In the genomic region with DNA sequence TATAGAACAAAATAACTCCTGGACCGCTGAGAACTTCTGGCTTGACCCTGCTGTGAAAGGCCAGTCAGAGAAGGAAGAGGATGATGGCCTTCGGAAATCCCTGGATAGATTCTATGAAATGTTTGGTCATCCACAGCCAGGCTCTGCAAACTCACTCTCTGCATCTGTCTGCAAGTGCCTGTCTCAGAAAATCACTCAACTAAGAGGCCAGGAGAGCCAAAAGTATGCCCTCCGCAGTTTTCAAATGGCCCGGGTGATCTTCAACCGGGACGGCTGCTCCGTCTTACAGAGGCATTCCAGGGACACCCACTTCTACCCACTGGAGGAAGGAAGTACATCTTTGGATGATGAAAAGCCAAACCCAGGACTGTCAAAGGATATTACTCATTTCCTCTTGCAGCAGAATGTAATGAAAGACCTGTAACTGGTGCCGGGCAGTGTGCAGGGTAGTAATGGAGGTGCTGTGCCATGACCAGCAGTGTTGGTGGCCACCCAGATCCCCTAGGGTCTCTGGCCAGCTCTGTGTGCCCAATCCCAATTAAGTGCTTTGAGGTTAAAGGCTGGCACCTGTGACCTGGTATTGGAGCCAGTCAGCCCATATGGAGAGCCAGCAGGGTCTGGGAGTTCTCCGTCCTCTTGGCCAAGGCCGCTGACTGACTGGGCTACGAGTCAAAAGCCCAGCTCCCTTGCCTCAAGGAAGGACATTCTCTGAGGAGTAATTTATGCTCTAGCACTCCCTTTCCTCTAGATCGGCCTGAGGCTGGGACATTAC, we compare ENCODE assay signal across 12 cellular contexts. TPM values are rescaled to one million over a fixed set of nuclear protein-coding genes. Genes with fewer than 3 reads are reported as not detected.
DNase-seq lines count a peak whose midpoint lies in the region; ATAC-seq, FAIRE-seq and TF ChIP-seq lines count a peak whose summit lies in the region.
"Had no signal": no experiment of that assay in that cellular context is flagged by ENCODE, and none has a peak within 500 bp of the region (broad histone marks: within the 10 kb centered on the region; RNA-seq: fewer than 3 reads in every experiment).

No MANE protein-coding gene starts in this region.

- H3K4me1 Mint-ChIP-seq in type B pancreatic cell (ENCODE audit: unreplicated experiment) = no peaks in the 10 kb centered on the region

- H3K9me3 ChIP-seq in GM12878 (replicated peaks; ENCODE audit: control insufficient read depth, insufficient read depth, low read length) (no peaks in the 10 kb centered on the region), left lung (no peaks in the 10 kb centered on the region)

- TF ChIP-seq CTCF in GM12878 (IDR thresholded peaks at IDR 0.05 in 2 of 3, conservative IDR thresholded peaks at IDR 0.05 in 1 of 3; ENCODE audit: control insufficient read depth in 2 of 3, extremely low read depth in 1 of 3, insufficient read depth in 1 of 3, low read depth in 3 of 3, low read length in 3 of 3) (no peak), left lung (IDR thresholded peaks at IDR 0.05) (no peak), type B pancreatic cell (conservative IDR thresholded peaks at IDR 0.05) (no peak)

- H3K4me1 ChIP-seq in GM12878 (ENCODE audit: control insufficient read depth, insufficient read depth, low read length) = no peaks in the 10 kb centered on the region
- peaks cover 0 to 36% of the 10 kb centered on the region in 2 donors for H3K4me1 ChIP-seq in left lung

- in situ Hi-C loops in GM12878 (cut with MboI) = no loop called here

- ATAC-seq in GM12878 (no peak), left lung (peak; percentile 42), HG02798 (IDR thresholded peaks at IDR 0.05; ENCODE audit: poor library complexity, unreplicated experiment) (no peak), GM21381 (IDR thresholded peaks at IDR 0.05; ENCODE audit: unreplicated experiment) (no peak)
- ATAC-seq: activated naive CD8-positive, alpha-beta T cell treated with anti-CD3 and anti-CD28 coated beads, Interleukin-2, amount 50 U/mL, for 24 hours had no signal

- intact Hi-C loops in GM12878 (cut with micrococcal nuclease; ENCODE audit: unreplicated experiment) (no loop called here), left lung (cut with DNase I) (no loop called here)

- H3K4me3 ChIP-seq in GM12878 (no peak overlapping the region), left lung (no peak overlapping the region)

- H3K36me3 ChIP-seq in GM12878 (ENCODE audit: control insufficient read depth in 2 of 2, insufficient read depth in 2 of 2, low read length in 1 of 2) (no peaks in the 10 kb centered on the region), left lung (no peaks in the 10 kb centered on the region)

- no peaks in the 10 kb centered on the region for H3K36me3 Mint-ChIP-seq in type B pancreatic cell

- TF ChIP-seq RAD21 in GM12878 (IDR thresholded peaks at IDR 0.05; ENCODE audit: insufficient read depth, low read depth, low read length) = no peak

- CTCF ChIA-PET in GM12878 (lab: Yijun Ruan, JAX) = no interaction called here

- H3K27me3 ChIP-seq in GM12878 (replicated peaks in 1 of 2; ENCODE audit: control insufficient read depth in 2 of 2, insufficient read depth in 2 of 2, low read length in 1 of 2) (no peaks in the 10 kb centered on the region), left lung (no peaks in the 10 kb centered on the region)

- H3K27ac Mint-ChIP-seq in type B pancreatic cell = no peak overlapping the region
- H3K27ac Mint-ChIP-seq: activated naive CD8-positive, alpha-beta T cell treated with anti-CD3 and anti-CD28 coated beads, Interleukin-2, amount 50 U/mL, for 24 hours; T-cell had no signal

- POLR2A ChIA-PET in GM12878 (lab: Charles Lee) = no interaction called here

- peak; percentile 13 for FAIRE-seq in GM12878 (lab: Jason Lieb, UNC)
- FAIRE-seq: G401.6, islet of Langerhans had no signal

- TF ChIP-seq POLR2A in GM12878 (IDR thresholded peaks at IDR 0.05; ENCODE audit: low read depth, low read length) = no peak

- H3K9ac ChIP-seq in GM12878 (ENCODE audit: control insufficient read depth, insufficient read depth, low read length) = no peak overlapping the region

- no peak for TF ChIP-seq EP300 in GM12878 (IDR thresholded peaks at IDR 0.05; ENCODE audit: borderline replicate concordance in 1 of 2, control insufficient read depth in 1 of 2, low read depth in 2 of 2, low read length in 2 of 2)

- H3K27me3 Mint-ChIP-seq in type B pancreatic cell = no peaks in the 10 kb centered on the region
- H3K27me3 Mint-ChIP-seq: activated naive CD8-positive, alpha-beta T cell treated with anti-CD3 and anti-CD28 coated beads, Interleukin-2, amount 50 U/mL, for 24 hours; T-cell had no signal

- RAD21 ChIA-PET in GM12878 (lab: Charles Lee; ENCODE audit: unreplicated experiment) = no interaction called here

- no peaks in the 10 kb centered on the region for H3K79me2 ChIP-seq in GM12878 (ENCODE audit: control insufficient read depth, insufficient read depth, low read length)

- SMC1A ChIA-PET in GM12878 (lab: Charles Lee; ENCODE audit: uncharacterized antibody, unreplicated experiment) = no interaction called here

- peak; percentile 17 for DNase-seq in AG08396 (ENCODE audit: low spot score)
- DNase-seq in Kasumi-1 (lab: John Stamatoyannopoulos, UW) = peak; percentile 70 to 85
- DNase-seq in GM12878 (ENCODE audit: low read depth, low spot score) = no peak
- no peak for DNase-seq in left lung
- no peak for DNase-seq in type B pancreatic cell (ENCODE audit: extremely low spot score, unreplicated experiment)
- no peak for DNase-seq in NCI-H1092 treated with DMSO at 0.1 percent for 48 hours (lab: John Stamatoyannopoulos, UW)
- DNase-seq: activated naive CD8-positive, alpha-beta T cell treated with anti-CD3 and anti-CD28 coated beads, Interleukin-2, amount 50 U/mL, for 24 hours; T-cell had no signal

- no peak overlapping the region for H3K27ac ChIP-seq in GM12878 (ENCODE audit: control insufficient read depth, insufficient read depth)
- H3K27ac ChIP-seq in left lung = peak overlapping the region in 1 of 2 donors; percentile 85

- H3K4me2 ChIP-seq in GM12878 (ENCODE audit: control insufficient read depth, insufficient read depth) = no peak overlapping the region

- BruUV-seq in GM12878 (replicated peaks; lab: Mats Ljungman, UMichigan) = no TSS peak

- no peak overlapping the region for H2AFZ ChIP-seq in GM12878 (ENCODE audit: control insufficient read depth, low read depth, low read length)

- no peaks in the 10 kb centered on the region for H3K9me3 Mint-ChIP-seq in type B pancreatic cell
- H3K9me3 Mint-ChIP-seq: activated naive CD8-positive, alpha-beta T cell treated with anti-CD3 and anti-CD28 coated beads, Interleukin-2, amount 50 U/mL, for 24 hours; T-cell had no signal

- 81% methylated on average over 12 of the region's 12 CpGs for WGBS in GM12878 (ENCODE audit: insufficient coverage, insufficient replicate concordance, low lambda C conversion rate, missing lambda C conversion rate)

- H3K4me3 Mint-ChIP-seq in type B pancreatic cell = no peak overlapping the region
- H3K4me3 Mint-ChIP-seq: activated naive CD8-positive, alpha-beta T cell treated with anti-CD3 and anti-CD28 coated beads, Interleukin-2, amount 50 U/mL, for 24 hours; T-cell had no signal

- H4K20me1 ChIP-seq in GM12878 (ENCODE audit: control insufficient read depth, insufficient read depth) = no peaks in the 10 kb centered on the region

TF ChIP-seq in GM12878, 131 proteins besides CTCF, POLR2A, EP300 and RAD21:
- no peak for TF ChIP-seq CREB1 (IDR thresholded peaks at IDR 0.05; ENCODE audit: low read depth)
- TF ChIP-seq, protein P1, sequence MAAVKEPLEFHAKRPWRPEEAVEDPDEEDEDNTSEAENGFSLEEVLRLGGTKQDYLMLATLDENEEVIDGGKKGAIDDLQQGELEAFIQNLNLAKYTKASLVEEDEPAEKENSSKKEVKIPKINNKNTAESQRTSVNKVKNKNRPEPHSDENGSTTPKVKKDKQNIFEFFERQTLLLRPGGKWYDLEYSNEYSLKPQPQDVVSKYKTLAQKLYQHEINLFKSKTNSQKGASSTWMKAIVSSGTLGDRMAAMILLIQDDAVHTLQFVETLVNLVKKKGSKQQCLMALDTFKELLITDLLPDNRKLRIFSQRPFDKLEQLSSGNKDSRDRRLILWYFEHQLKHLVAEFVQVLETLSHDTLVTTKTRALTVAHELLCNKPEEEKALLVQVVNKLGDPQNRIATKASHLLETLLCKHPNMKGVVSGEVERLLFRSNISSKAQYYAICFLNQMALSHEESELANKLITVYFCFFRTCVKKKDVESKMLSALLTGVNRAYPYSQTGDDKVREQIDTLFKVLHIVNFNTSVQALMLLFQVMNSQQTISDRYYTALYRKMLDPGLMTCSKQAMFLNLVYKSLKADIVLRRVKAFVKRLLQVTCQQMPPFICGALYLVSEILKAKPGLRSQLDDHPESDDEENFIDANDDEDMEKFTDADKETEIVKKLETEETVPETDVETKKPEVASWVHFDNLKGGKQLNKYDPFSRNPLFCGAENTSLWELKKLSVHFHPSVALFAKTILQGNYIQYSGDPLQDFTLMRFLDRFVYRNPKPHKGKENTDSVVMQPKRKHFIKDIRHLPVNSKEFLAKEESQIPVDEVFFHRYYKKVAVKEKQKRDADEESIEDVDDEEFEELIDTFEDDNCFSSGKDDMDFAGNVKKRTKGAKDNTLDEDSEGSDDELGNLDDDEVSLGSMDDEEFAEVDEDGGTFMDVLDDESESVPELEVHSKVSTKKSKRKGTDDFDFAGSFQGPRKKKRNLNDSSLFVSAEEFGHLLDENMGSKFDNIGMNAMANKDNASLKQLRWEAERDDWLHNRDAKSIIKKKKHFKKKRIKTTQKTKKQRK (IDR thresholded peaks at IDR 0.05; ENCODE audit: low read depth, low read length) = no peak
- TF ChIP-seq GABPA (IDR thresholded peaks at IDR 0.05; ENCODE audit: low read depth) = no peak
- TF ChIP-seq BRCA1 (IDR thresholded peaks at IDR 0.05; ENCODE audit: low read depth, low read length) = no peak

RNA-seq across cellular contexts. Expression of a gene that starts 48.1 kb away (rescaled TPM):
- not detected in 2 replicates for total RNA-seq in GM12878 (2013; cell fraction: nucleolus; rRNA removed)
- total RNA-seq in GM12878 (2014; rRNA removed) (not detected in 2 replicates), GM12878 (2014; rRNA removed; fragmentation: Illumina TruSeq; extraction: Trizol) (not detected in 2 replicates), GM12878 (2021) (0.23 TPM in 1 of 2 replicates, not detected in the other), left lung (not detected), type B pancreatic cell (ENCODE audit: low replicate concordance) (19.6 and 31.2 TPM in 2 replicates)
- not detected for polyA plus RNA-seq in GM12878 (2011; ENCODE audit: low read depth)
- polyA plus RNA-seq in GM12878 (2011; rRNA removed) (0.10 TPM in 1 of 2 replicates, not detected in the other), GM12878 (2014; fragmentation: Illumina TruSeq; extraction: Trizol) (0.06 TPM in 1 of 2 replicates, not detected in the other), GM12878 (2014; fragmentation: Nextera tagmentation; extraction: Ambion mirVana) (not detected), GM12878 (2014; rRNA removed) (not detected in 2 replicates), GM12878 (2016; fragmentation: Nextera tagmentation; extraction: Ambion mirVana) (under 1 TPM in 1 of 2 experiments, not detected in 1; 0.16 TPM)
- polyA plus RNA-seq in GM12878 (2011; cell fraction: cytosol; rRNA removed) = not detected in 2 replicates
- polyA plus RNA-seq in GM12878 (2011; cell fraction: nucleus; rRNA removed) = not detected in 2 replicates
- not detected in 2 replicates for polyA plus RNA-seq in GM12878 (2012)
- polyA minus RNA-seq in GM12878 (2011; rRNA and poly(A)+ RNA removed) = not detected in 2 replicates
- polyA minus RNA-seq in GM12878 (2011; cell fraction: cytosol; rRNA and poly(A)+ RNA removed) = not detected in 2 replicates
- not detected in 2 replicates for polyA minus RNA-seq in GM12878 (2011; cell fraction: nucleus; rRNA and poly(A)+ RNA removed)

Comparison
In these comparisons a context has a peak if more than half of its experiments do, and no peak if none do; other contexts are left out.
1. DNase-seq: peak in AG08396 (single experiment) and Kasumi-1 (2 of 2); none in GM12878 (single experiment), left lung (0 of 2), type B pancreatic cell (single experiment) and NCI-H1092 treated with DMSO at 0.1 percent for 48 hours (single experiment).
2. RNA of a gene that starts 48.1 kb away (total RNA-seq): 19.6 to 31.2 TPM in type B pancreatic cell; not detected in left lung and 0.23 TPM in GM12878; every median in the first group is over 10 times any median in the second.